ENCODE assay signal across 8 cellular contexts in genomic region chr16:14302399-14303181, GRCh38.
DNase-seq lines count a peak whose midpoint lies in the region; ATAC-seq and TF ChIP-seq lines count a peak whose summit lies in the region.

No MANE protein-coding gene starts in this region.

- H3K27ac Mint-ChIP-seq in activated CD4-positive, alpha-beta memory T cell treated with anti-CD3 and anti-CD28 coated beads for 36 hours = no peak overlapping the region
- peak overlapping the region; percentile 56 for H3K27ac Mint-ChIP-seq in osteocyte (ENCODE audit: unreplicated experiment)

- H3K9ac ChIP-seq in BLaER1 = peak overlapping the region; percentile 72

- no peaks in the 10 kb centered on the region for H3K36me3 Mint-ChIP-seq in activated CD4-positive, alpha-beta memory T cell treated with anti-CD3 and anti-CD28 coated beads for 36 hours
- H3K36me3 Mint-ChIP-seq in osteocyte (ENCODE audit: unreplicated experiment) = no peaks in the 10 kb centered on the region

- peak; percentile 23 for DNase-seq in activated CD4-positive, alpha-beta memory T cell treated with anti-CD3 and anti-CD28 coated beads for 36 hours
- DNase-seq in foreskin keratinocyte (no peak), osteocyte (ENCODE audit: extremely low spot score, unreplicated experiment) (no peak), NCI-H1694 treated with DMSO at 0.1 percent for 48 hours (lab: John Stamatoyannopoulos, UW) (no peak), pons (ENCODE audit: low spot score) (no peak)

- H3K4me1 Mint-ChIP-seq in activated CD4-positive, alpha-beta memory T cell treated with anti-CD3 and anti-CD28 coated beads for 36 hours (ENCODE audit: low read depth) = peaks cover 8% of the 10 kb centered on the region
- H3K4me1 Mint-ChIP-seq in osteocyte (ENCODE audit: unreplicated experiment) = peaks cover 49% of the 10 kb centered on the region

- POLR2A ChIA-PET in activated CD4-positive, alpha-beta memory T cell treated with anti-CD3 and anti-CD28 coated beads for 36 hours (lab: Charles Lee) = no interaction called here

- CTCF ChIA-PET in activated CD4-positive, alpha-beta memory T cell treated with anti-CD3 and anti-CD28 coated beads for 36 hours (lab: Charles Lee) = no interaction called here

- H3K9me3 ChIP-seq in BLaER1 = no peaks in the 10 kb centered on the region

- peak overlapping the region; percentile 68 for H3K4me3 Mint-ChIP-seq in activated CD4-positive, alpha-beta memory T cell treated with anti-CD3 and anti-CD28 coated beads for 36 hours
- H3K4me3 Mint-ChIP-seq in osteocyte (ENCODE audit: unreplicated experiment) = peak overlapping the region; percentile 81

- no peaks in the 10 kb centered on the region for H3K36me3 ChIP-seq in BLaER1

- H3K4me1 ChIP-seq in BLaER1 (peaks cover 39% of the 10 kb centered on the region), foreskin keratinocyte (peaks cover 33% of the 10 kb centered on the region)

- no peak for TF ChIP-seq CTCF in foreskin keratinocyte (conservative IDR thresholded peaks at IDR 0.05)
- no peak for TF ChIP-seq CTCF in osteocyte (IDR thresholded peaks at IDR 0.05)

- intact Hi-C loops in activated CD4-positive, alpha-beta memory T cell treated with anti-CD3 and anti-CD28 coated beads for 36 hours (cut with micrococcal nuclease) = no loop called here

- H3K27me3 Mint-ChIP-seq in activated CD4-positive, alpha-beta memory T cell treated with anti-CD3 and anti-CD28 coated beads for 36 hours = peaks cover 10% of the 10 kb centered on the region
- no peaks in the 10 kb centered on the region for H3K27me3 Mint-ChIP-seq in osteocyte (ENCODE audit: unreplicated experiment)

- H3K27me3 ChIP-seq in BLaER1 (peaks cover 37% of the 10 kb centered on the region), foreskin keratinocyte (no peaks in the 10 kb centered on the region)

- H3K9me3 Mint-ChIP-seq in activated CD4-positive, alpha-beta memory T cell treated with anti-CD3 and anti-CD28 coated beads for 36 hours = no peaks in the 10 kb centered on the region
- H3K9me3 Mint-ChIP-seq in osteocyte (ENCODE audit: unreplicated experiment) = no peaks in the 10 kb centered on the region

- peak; percentile 27 for ATAC-seq in GM19043 (IDR thresholded peaks at IDR 0.05; ENCODE audit: low read depth, unreplicated experiment)
- peak; percentile 29 for ATAC-seq in HG03342 (IDR thresholded peaks at IDR 0.05; ENCODE audit: unreplicated experiment)
- peak; percentile 5 for ATAC-seq in foreskin keratinocyte

- peak overlapping the region; percentile 81 for H3K4me3 ChIP-seq in BLaER1

- peak overlapping the region; percentile 100 for H3K4me2 ChIP-seq in BLaER1

- H3K27ac ChIP-seq in BLaER1 (peak overlapping the region; percentile 44; the same call in 1 of the 2 replicates), foreskin keratinocyte (peak overlapping the region; percentile 96)

- peaks cover 11% of the 10 kb centered on the region; the same call in 1 of the 2 replicates for H4K20me1 ChIP-seq in BLaER1
